8 cellular contexts compared by ENCODE assay signal in the genomic region with DNA sequence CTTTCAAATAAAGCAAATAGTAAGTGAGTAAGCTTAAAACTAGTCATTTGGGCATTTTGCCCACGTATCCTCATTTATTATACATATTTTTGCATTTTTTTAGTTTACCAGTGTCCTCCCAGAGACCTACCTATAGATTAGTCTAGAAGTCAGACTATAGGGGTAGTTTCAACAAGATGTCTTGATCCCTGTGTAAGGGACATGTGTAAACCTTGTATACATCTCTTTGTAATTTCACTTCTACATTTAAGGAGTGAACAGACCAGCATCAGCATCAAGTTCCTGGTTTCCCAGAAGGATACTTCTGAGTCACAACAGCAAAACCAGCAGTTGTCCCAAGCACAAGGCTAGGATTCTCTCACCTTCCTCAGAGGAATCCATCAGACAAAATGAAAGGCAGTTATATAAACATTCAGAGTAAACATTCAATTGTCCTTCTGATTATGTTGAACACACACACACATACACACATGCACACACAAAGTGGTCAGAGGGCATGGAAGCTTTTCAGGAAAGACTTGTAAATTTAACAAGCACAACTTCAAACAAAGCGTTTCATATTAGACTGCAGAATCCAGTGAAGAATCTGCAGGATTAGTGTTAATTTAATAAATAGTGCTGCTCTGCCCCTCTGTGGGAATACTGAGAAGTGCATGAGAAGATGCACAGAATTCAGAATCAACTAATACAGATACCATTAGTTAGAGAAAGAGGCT. TPM values are rescaled to one million over a fixed set of nuclear protein-coding genes. Genes with fewer than 3 reads are reported as not detected.
A peak's percentile ranks its signal among the peaks of the same experiment; 100 is the strongest.
DNase-seq lines count a peak whose midpoint lies in the region; ATAC-seq and TF ChIP-seq lines count a peak whose summit lies in the region.

No MANE protein-coding gene starts in this region.

- H3K9ac ChIP-seq in OCI-LY1 (ENCODE audit: low read length) = no peak overlapping the region

- H3K36me3 ChIP-seq in OCI-LY1 (ENCODE audit: insufficient read depth, low read length) = no peaks in the 10 kb centered on the region
- H3K36me3 ChIP-seq in breast epithelium = no peaks in the 10 kb centered on the region
- H3K36me3 ChIP-seq in kidney epithelial cell (ENCODE audit: control insufficient read depth, insufficient read depth, low read length) = no peaks in the 10 kb centered on the region

- no peak overlapping the region for H3K4me3 ChIP-seq in OCI-LY1 (ENCODE audit: low read depth, low read length, poor library complexity, severe bottlenecking)
- H3K4me3 ChIP-seq in breast epithelium = no peak overlapping the region
- H3K4me3 ChIP-seq in kidney epithelial cell (ENCODE audit: low read depth, low read length) = no peak overlapping the region

- H3K9me3 ChIP-seq in OCI-LY1 (ENCODE audit: low read length) (no peaks in the 10 kb centered on the region), breast epithelium (no peaks in the 10 kb centered on the region)

- H4K20me1 ChIP-seq in OCI-LY1 (ENCODE audit: insufficient read depth, low read length) = no peaks in the 10 kb centered on the region

- H3K4me1 ChIP-seq in OCI-LY1 (ENCODE audit: insufficient read depth, low read length, severe bottlenecking) (no peaks in the 10 kb centered on the region), breast epithelium (no peaks in the 10 kb centered on the region)

- H3K4me2 ChIP-seq in OCI-LY1 (ENCODE audit: low read length) = no peak overlapping the region

- peak; percentile 73 for ATAC-seq in GM19397 (IDR thresholded peaks at IDR 0.05; ENCODE audit: unreplicated experiment)
- ATAC-seq in HG03342 (IDR thresholded peaks at IDR 0.05; ENCODE audit: unreplicated experiment) = peak; percentile 80

- intact Hi-C loops in breast epithelium (cut with DNase I; ENCODE audit: low total_unique reads) = no loop called here

- no peaks in the 10 kb centered on the region for H3K27me3 ChIP-seq in OCI-LY1 (ENCODE audit: insufficient read depth, low read length)
- H3K27me3 ChIP-seq in breast epithelium = no peaks in the 10 kb centered on the region
- H3K27me3 ChIP-seq in kidney epithelial cell (ENCODE audit: control insufficient read depth, insufficient read depth, low read length) = no peaks in the 10 kb centered on the region

- no peak overlapping the region for H2AFZ ChIP-seq in OCI-LY1 (ENCODE audit: low read length)

- TF ChIP-seq CTCF in OCI-LY1 (IDR thresholded peaks at IDR 0.05; ENCODE audit: low read length) (peak; percentile 76), breast epithelium (IDR thresholded peaks at IDR 0.05) (peak in 2 of 3 donors; percentile 66 to 67), kidney epithelial cell (IDR thresholded peaks at IDR 0.05; ENCODE audit: insufficient read depth, low read length, poor library complexity, severe bottlenecking) (peak; percentile 55)

- peak; percentile 36 for DNase-seq in NCI-H2107 treated with DMSO at 0.1 percent for 48 hours (lab: John Stamatoyannopoulos, UW; ENCODE audit: unreplicated experiment)
- DNase-seq in NCI-H2107 (lab: John Stamatoyannopoulos, UW) = no peak
- no peak for DNase-seq in breast epithelium (ENCODE audit: low spot score in 2 of 2)
- DNase-seq in kidney epithelial cell (ENCODE audit: low read depth) = no peak
- DNase-seq in superior temporal gyrus (ENCODE audit: extremely low spot score) = peak; percentile 93

- H3K27ac ChIP-seq in OCI-LY1 (ENCODE audit: low read depth, low read length, poor library complexity, severe bottlenecking) (no peak overlapping the region), breast epithelium (no peak overlapping the region)

- TF ChIP-seq POLR2A in breast epithelium (IDR thresholded peaks at IDR 0.05) = no peak

- H3F3A ChIP-seq in OCI-LY1 (ENCODE audit: insufficient read depth, low read length) = no peaks in the 10 kb centered on the region

- no peaks in the 10 kb centered on the region for H3K9me2 ChIP-seq in OCI-LY1 (ENCODE audit: low read depth, low read length)

- H3K79me2 ChIP-seq in OCI-LY1 (ENCODE audit: insufficient read depth, low read length) = no peaks in the 10 kb centered on the region

RNA-seq across cellular contexts. Expression of gene HINT1, which starts 55.4 kb away (rescaled TPM):
- 100 to 1,000 TPM; 161 to 217 (median 214) TPM for total RNA-seq in breast epithelium
- total RNA-seq in kidney epithelial cell = 369 and 370 TPM in 2 replicates

Comparison
In these comparisons a context has a peak if more than half of its experiments do, and no peak if none do; other contexts are left out.
1. DNase-seq: peak in NCI-H2107 treated with DMSO at 0.1 percent for 48 hours (single experiment) and superior temporal gyrus (single experiment); none in NCI-H2107 (single experiment), breast epithelium (0 of 2) and kidney epithelial cell (single experiment).
2. Peak in every context shown above with its lines, with median percentiles within 50 percentile points of each other: CTCF ChIP-seq.